15 cellular contexts compared by ENCODE assay signal in the genomic region with DNA sequence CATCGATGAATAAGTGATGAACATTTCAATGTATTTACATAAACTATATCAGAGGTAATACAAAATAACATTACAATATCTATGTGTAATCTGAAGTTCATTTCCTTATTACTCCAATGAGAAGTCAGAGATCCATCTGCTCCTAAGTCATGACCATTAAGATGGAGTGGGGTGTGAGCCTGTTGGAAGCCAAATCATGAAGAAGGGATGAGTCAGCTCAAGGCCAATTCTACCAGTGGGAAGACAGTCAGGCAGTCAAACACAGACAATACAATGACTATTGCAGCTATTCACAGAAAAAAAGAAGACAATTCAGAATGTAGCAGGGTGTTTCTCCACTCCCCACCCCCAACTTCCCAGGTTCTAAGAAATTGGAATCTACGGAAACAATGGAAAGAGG.
DNase-seq lines count a peak whose midpoint lies in the region; ATAC-seq and TF ChIP-seq lines count a peak whose summit lies in the region.
"Had no signal": no experiment of that assay in that cellular context is flagged by ENCODE, and none has a peak within 500 bp of the region (broad histone marks: within the 10 kb centered on the region; RNA-seq: fewer than 3 reads in every experiment).

No MANE protein-coding gene starts in this region.

- no peak overlapping the region for H3K27ac ChIP-seq in thyroid gland

- peaks cover 0 to 9% of the 10 kb centered on the region in 2 donors for H3K4me1 ChIP-seq in thyroid gland

- DNase-seq in AG10803 (ENCODE audit: low read depth) (peak; percentile 6), NCI-H226 (peak; percentile 53), dermis blood vessel endothelial cell (peak; percentile 69), medulla oblongata (ENCODE audit: extremely low spot score) (peak; percentile 15), left lobe of liver (ENCODE audit: low spot score) (no peak), HK-2 (ENCODE audit: unreplicated experiment) (no peak), Kasumi-1 (lab: John Stamatoyannopoulos, UW) (no peak), thyroid gland (no peak)
- DNase-seq: activated CD4-positive, alpha-beta T cell treated with anti-CD3 and anti-CD28 coated beads, Interleukin-2, amount 10 ng/mL, durations not matched to agents 24 days and 14 days; activated T-cell treated with anti-CD3 and anti-CD28 coated beads, Interleukin-2, amount 50 U/mL, for 1 hour; DMS 273 treated with DMSO at 0.1 percent for 48 hours; H9; NCI-H187 treated with DMSO at 0.1 percent for 48 hours; SHP77 treated with DMSO at 0.1 percent for 48 hours; stimulated activated CD4-positive, alpha-beta T cell treated with anti-CD3 and anti-CD28 coated beads, Interleukin-12 subunit alpha, Interleukin-12 subunit beta, amount 100 ng/mL, for 4 hours had no signal

- H3K27me3 ChIP-seq in thyroid gland: no peaks in the 10 kb centered on the region

- intact Hi-C loops in thyroid gland (cut with DNase I): no loop called here

- H3K9me3 ChIP-seq in thyroid gland: no peaks in the 10 kb centered on the region

- WGBS in thyroid gland, 2 donors: 95 to 98% methylated on average over 2 of the region's 2 CpGs

- no peaks in the 10 kb centered on the region for H3K36me3 ChIP-seq in thyroid gland

- no peak for TF ChIP-seq CTCF in AG10803 (conservative IDR thresholded peaks at IDR 0.05; ENCODE audit: low read length)
- TF ChIP-seq CTCF in thyroid gland (IDR thresholded peaks at IDR 0.05): no peak

- no peak overlapping the region for H3K4me3 ChIP-seq in AG10803 (ENCODE audit: low read length)
- no peak overlapping the region for H3K4me3 ChIP-seq in thyroid gland (replicated peaks in 1 of 3)

- ATAC-seq in left lobe of liver: no peak

- no peak for TF ChIP-seq POLR2A in thyroid gland (IDR thresholded peaks at IDR 0.05)

Comparison
In these comparisons a context has a peak if more than half of its experiments do, and no peak if none do; other contexts are left out.
1. DNase-seq: peak in AG10803 (single experiment), NCI-H226 (single experiment), dermis blood vessel endothelial cell (single experiment) and medulla oblongata (single experiment); none in left lobe of liver (single experiment), HK-2 (single experiment), Kasumi-1 (0 of 2) and thyroid gland (0 of 2).